Comparison of ENCODE assay signal across 8 cellular contexts in the genomic region with DNA sequence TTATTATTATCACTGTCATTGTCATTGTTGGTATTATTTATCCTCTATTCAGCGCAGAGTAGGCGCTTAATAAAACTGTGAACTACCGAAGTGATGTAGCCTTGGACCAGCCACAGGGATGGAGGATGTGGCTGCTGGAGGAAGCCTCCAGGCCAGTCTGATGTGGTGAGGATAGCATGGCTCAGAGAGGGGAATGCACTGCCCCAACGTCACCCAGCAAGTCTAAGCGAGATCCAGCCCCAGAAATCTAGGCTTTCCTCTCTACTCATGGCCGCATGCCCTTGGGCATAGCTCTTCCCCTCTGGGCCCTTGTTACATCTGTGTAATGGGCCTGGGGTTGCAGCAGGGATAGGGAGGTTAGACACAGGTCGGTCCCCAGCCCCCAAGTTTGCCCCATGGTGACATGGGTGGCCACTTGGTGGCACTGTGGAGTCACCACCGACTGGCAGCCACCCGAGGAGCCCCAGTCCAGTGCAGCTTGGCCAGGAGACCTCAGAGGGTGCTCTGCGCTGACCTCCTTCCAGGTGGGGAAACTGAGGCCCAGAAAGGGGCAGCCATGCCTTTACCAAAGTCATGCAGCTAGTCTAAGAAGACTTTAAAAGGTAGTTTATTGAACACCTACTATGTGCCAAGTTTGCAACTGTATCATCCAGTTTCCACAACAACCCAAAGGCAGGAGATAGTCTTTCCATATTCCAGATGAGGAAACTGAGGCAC.
A peak's percentile ranks its signal among the peaks of the same experiment; 100 is the strongest.
DNase-seq lines count a peak whose midpoint lies in the region; ATAC-seq, FAIRE-seq and TF ChIP-seq lines count a peak whose summit lies in the region.

No MANE protein-coding gene starts in this region.

- H3K9me3 ChIP-seq in effector memory CD4-positive, alpha-beta T cell (ENCODE audit: control insufficient read depth, low read length): no peaks in the 10 kb centered on the region

- DNase-seq in Daoy (ENCODE audit: low read depth) (peak; percentile 75), HK-2 (ENCODE audit: unreplicated experiment) (peak; percentile 53), frontal cortex (ENCODE audit: low spot score in 2 of 2) (peak; percentile 23 to 49), pulmonary artery endothelial cell (ENCODE audit: low read depth, low spot score) (peak; percentile 17), activated gamma-delta T cell treated with Interleukin-2 at 50 U/mL for 16 hours (no peak)
- DNase-seq in effector memory CD4-positive, alpha-beta T cell: no peak

- no peak for ATAC-seq in GM19452 (IDR thresholded peaks at IDR 0.05; ENCODE audit: unreplicated experiment)

- no peaks in the 10 kb centered on the region for H3K36me3 ChIP-seq in effector memory CD4-positive, alpha-beta T cell (ENCODE audit: control insufficient read depth, insufficient read depth, low read length)

- peak; percentile 83 for TF ChIP-seq CTCF in VCaP (conservative IDR thresholded peaks at IDR 0.05)

- H3K4me3 ChIP-seq in effector memory CD4-positive, alpha-beta T cell (ENCODE audit: insufficient read depth, low read depth, low read length, poor library complexity, severe bottlenecking): no peak overlapping the region

- FAIRE-seq in frontal cortex (lab: Jason Lieb, UNC): no peak

- no peaks in the 10 kb centered on the region for H3K4me1 ChIP-seq in effector memory CD4-positive, alpha-beta T cell (ENCODE audit: control insufficient read depth, insufficient read depth, low read length, poor library complexity, severe bottlenecking)

- H3K27ac ChIP-seq in VCaP: no peak overlapping the region
- no peak overlapping the region for H3K27ac ChIP-seq in effector memory CD4-positive, alpha-beta T cell (ENCODE audit: insufficient read depth, low read length, poor library complexity, severe bottlenecking)

- no peaks in the 10 kb centered on the region for H3K27me3 ChIP-seq in effector memory CD4-positive, alpha-beta T cell (replicated peaks; ENCODE audit: control insufficient read depth, insufficient read depth, low read length, poor library complexity, severe bottlenecking)

Comparison
In these comparisons a context has a peak if more than half of its experiments do, and no peak if none do; other contexts are left out.
1. DNase-seq: peak in Daoy (single experiment), HK-2 (single experiment), frontal cortex (2 of 2) and pulmonary artery endothelial cell (single experiment); none in activated gamma-delta T cell treated with Interleukin-2 at 50 U/mL for 16 hours (single experiment) and effector memory CD4-positive, alpha-beta T cell (0 of 3).